Comparison of ENCODE assay signal across 9 cellular contexts in genomic region chr18:12659904-12660605, GRCh38. TPM values are rescaled to one million over a fixed set of nuclear protein-coding genes. Genes with fewer than 3 reads are reported as not detected.
DNase-seq lines count a peak whose midpoint lies in the region; ATAC-seq and TF ChIP-seq lines count a peak whose summit lies in the region.
"Had no signal": no experiment of that assay in that cellular context is flagged by ENCODE, and none has a peak within 500 bp of the region (broad histone marks: within the 10 kb centered on the region; RNA-seq: fewer than 3 reads in every experiment).

No MANE protein-coding gene starts in this region.

- H3K27me3 Mint-ChIP-seq in CD4-positive, alpha-beta memory T cell, result peaks cover 0 to 2% of the 10 kb centered on the region in 2 donors

- TF ChIP-seq CTCF in GM20000 (IDR thresholded peaks at IDR 0.05; ENCODE audit: extremely low read depth, missing control alignments) (peak; percentile 69), retinal pigment epithelial cell (conservative IDR thresholded peaks at IDR 0.05; ENCODE audit: low read depth, low read length) (peak; percentile 94)

- peaks cover 0 to 4% of the 10 kb centered on the region in 2 donors for H3K36me3 Mint-ChIP-seq in CD4-positive, alpha-beta memory T cell

- H3K9me3 Mint-ChIP-seq in CD4-positive, alpha-beta memory T cell, result no peaks in the 10 kb centered on the region
- H3K9me3 Mint-ChIP-seq: T-helper 1 cell treated with Interleukin-12 subunit alpha and Interleukin-12 subunit beta and Interleukin-4 antibody, amounts not matched to agents 30 μg/mL and 1 μg/mL, for 36 hours had no signal

- intact Hi-C loops in CD4-positive, alpha-beta memory T cell (cut with micrococcal nuclease), result loop anchor here (1.0 to 5.0 kb wide), 3 partner anchors 253 to 389 kb away; partner anchors contain the start of gene PRELID3A

- no peaks in the 10 kb centered on the region for H3K9me3 ChIP-seq in CD4-positive, alpha-beta memory T cell (ENCODE audit: control insufficient read depth in 1 of 2, low read length in 2 of 2)

- DNase-seq in CD4-positive, alpha-beta memory T cell, result peak; percentile 43 to 58 (median 48)
- DNase-seq in GM20000 (ENCODE audit: low spot score) (peak; percentile 68), NCI-H748 treated with DMSO at 0.1 percent for 48 hours (lab: John Stamatoyannopoulos, UW) (peak; percentile 59), germinal center (ENCODE audit: low spot score) (peak; percentile 61), retinal pigment epithelial cell (ENCODE audit: low read depth) (no peak)
- DNase-seq in activated T-cell treated with anti-CD3 and anti-CD28 coated beads, Interleukin-2, amount 50 U/mL, for 48 hours, result peak; percentile 36 to 48

- ATAC-seq in HG02981 (IDR thresholded peaks at IDR 0.05; ENCODE audit: unreplicated experiment) (no peak), HG03378 (IDR thresholded peaks at IDR 0.05; ENCODE audit: unreplicated experiment) (no peak)

- H3K4me3 ChIP-seq in CD4-positive, alpha-beta memory T cell (ENCODE audit: low read length in 2 of 2), result no peak overlapping the region
- no peak overlapping the region for H3K4me3 ChIP-seq in retinal pigment epithelial cell (ENCODE audit: low read length)

- no peak overlapping the region for H3K27ac ChIP-seq in CD4-positive, alpha-beta memory T cell (ENCODE audit: low read depth, low read length)

- POLR2A ChIA-PET in CD4-positive, alpha-beta memory T cell (lab: Charles Lee; ENCODE audit: partially characterized antibody), result interaction anchor here (1.0 kb wide), 1 partner anchor 283 kb away, joined by 3 read pairs; the partner anchor contains the start of gene AFG3L2

- CTCF ChIA-PET in CD4-positive, alpha-beta memory T cell (lab: Charles Lee; ENCODE audit: partially characterized antibody), result interaction anchor here (1.0 to 5.0 kb wide), 4 partner anchors 267 to 333 kb away, joined by 3 to 57 read pairs (median 6); no protein-coding TSS in a partner anchor

- H3K27me3 ChIP-seq in CD4-positive, alpha-beta memory T cell (ENCODE audit: insufficient read depth, low read length), result no peaks in the 10 kb centered on the region

- H3K36me3 ChIP-seq in CD4-positive, alpha-beta memory T cell (ENCODE audit: insufficient read depth, low read length), result no peaks in the 10 kb centered on the region

- H3K27ac Mint-ChIP-seq in CD4-positive, alpha-beta memory T cell, result peak overlapping the region in 2 of 7 donors; percentile 48 to 79
- H3K27ac Mint-ChIP-seq: T-helper 1 cell treated with Interleukin-12 subunit alpha and Interleukin-12 subunit beta and Interleukin-4 antibody, amounts not matched to agents 30 μg/mL and 1 μg/mL, for 36 hours had no signal

- peaks cover 9 to 16% (median 12%) of the 10 kb centered on the region in 4 donors for H3K4me1 Mint-ChIP-seq in CD4-positive, alpha-beta memory T cell

- H3K4me3 Mint-ChIP-seq in CD4-positive, alpha-beta memory T cell, result peak overlapping the region in 5 of 8 donors; percentile 26 to 65 (median 49)

- H3K4me1 ChIP-seq in CD4-positive, alpha-beta memory T cell (ENCODE audit: insufficient read depth, low read length), result peaks cover 9% of the 10 kb centered on the region

RNA-seq across cellular contexts. Expression of gene SPIRE1, which starts 2.1 kb away (rescaled TPM):
- total RNA-seq in CD4-positive, alpha-beta memory T cell, result 1 to 10 TPM; 1.7 to 1.8 TPM
- 1 to 10 TPM in 1 of 2 donors, not detected in 1; 3.0 TPM for polyA plus RNA-seq in CD4-positive, alpha-beta memory T cell

RNA-seq across cellular contexts. Expression of gene CEP76, which starts 42.5 kb away (rescaled TPM):
- 10 to 100 TPM in 1 of 2 experiments, 1 to 10 TPM in 1; 9.9 to 13.1 TPM for total RNA-seq in CD4-positive, alpha-beta memory T cell
- 1 to 10 TPM; 3.6 to 7.8 TPM for polyA plus RNA-seq in CD4-positive, alpha-beta memory T cell

RNA-seq across cellular contexts. Expression of gene PSMG2, which starts 42.8 kb away (rescaled TPM):
- total RNA-seq in CD4-positive, alpha-beta memory T cell, result 10 to 100 TPM; 59.7 to 62.0 TPM
- 100 to 1,000 TPM; 119 to 139 TPM for polyA plus RNA-seq in CD4-positive, alpha-beta memory T cell
